In genomic region chr7:129055861-129056464, GRCh38 we compare ENCODE assay signal across 9 cellular contexts. TPM values are rescaled to one million over a fixed set of nuclear protein-coding genes. Genes with fewer than 3 reads are reported as not detected.
A peak's percentile ranks its signal among the peaks of the same experiment; 100 is the strongest.
DNase-seq lines count a peak whose midpoint lies in the region; ATAC-seq and TF ChIP-seq lines count a peak whose summit lies in the region.
"Had no signal": no experiment of that assay in that cellular context is flagged by ENCODE, and none has a peak within 500 bp of the region (broad histone marks: within the 10 kb centered on the region; RNA-seq: fewer than 3 reads in every experiment).

No MANE protein-coding gene starts in this region.

- CTCF ChIA-PET in activated CD8-positive, alpha-beta T cell treated with anti-CD3 and anti-CD28 coated beads, Interleukin-2, amount 10 ng/mL, durations not matched to agents 7 days and 5 days (lab: Charles Lee), result interaction anchor here (3.5 kb wide), 1 partner anchor 35 kb away, joined by 29 read pairs; no protein-coding TSS in a partner anchor

- ATAC-seq in heart right ventricle (no peak), lower lobe of right lung (no peak), thoracic aorta (ENCODE audit: insufficient number of reproducible peaks, low FRiP score, low read depth) (no peak), aorta (ENCODE audit: low FRiP score) (no peak)
- no peak for ATAC-seq in activated CD8-positive, alpha-beta T cell treated with anti-CD3 and anti-CD28 coated beads, Interleukin-2, amount 10 ng/mL, durations not matched to agents 7 days and 5 days

- H3K27me3 Mint-ChIP-seq in activated CD8-positive, alpha-beta T cell treated with anti-CD3 and anti-CD28 coated beads, Interleukin-2, amount 10 ng/mL, durations not matched to agents 7 days and 5 days (ENCODE audit: low read depth), result peaks cover 14% of the 10 kb centered on the region

- H3K4me1 ChIP-seq in left ventricle myocardium inferior, result peaks cover 44% of the 10 kb centered on the region
- H3K4me1 ChIP-seq in heart right ventricle, result peaks cover 0 to 34% (median 27%) of the 10 kb centered on the region in 9 donors
- peaks cover 25% of the 10 kb centered on the region for H3K4me1 ChIP-seq in lower lobe of right lung
- peaks cover 23 to 27% of the 10 kb centered on the region in 2 donors for H3K4me1 ChIP-seq in thoracic aorta (ENCODE audit: control insufficient read depth in 1 of 2, low read depth in 2 of 2)
- H3K4me1 ChIP-seq in aorta (ENCODE audit: control insufficient read depth in 1 of 2, insufficient read depth in 2 of 2, low read length in 2 of 2), result no peaks in the 10 kb centered on the region

- H3K27ac Mint-ChIP-seq in activated CD8-positive, alpha-beta T cell treated with anti-CD3 and anti-CD28 coated beads, Interleukin-2, amount 10 ng/mL, durations not matched to agents 7 days and 5 days, result peak overlapping the region; percentile 100

- H3K9me3 Mint-ChIP-seq in activated CD8-positive, alpha-beta T cell treated with anti-CD3 and anti-CD28 coated beads, Interleukin-2, amount 10 ng/mL, durations not matched to agents 7 days and 5 days (ENCODE audit: insufficient read depth), result no peaks in the 10 kb centered on the region

- DNase-seq in left ventricle myocardium inferior, result no peak
- DNase-seq in heart right ventricle, result no peak
- DNase-seq in activated CD8-positive, alpha-beta T cell treated with anti-CD3 and anti-CD28 coated beads, Interleukin-2, amount 10 ng/mL, durations not matched to agents 7 days and 5 days, result no peak
- no peak for DNase-seq in lower lobe of right lung
- no peak for DNase-seq in thoracic aorta (ENCODE audit: low spot score)
- DNase-seq in SIG-M5 treated with dmso at 0.1 percent for 504 hours (lab: John Stamatoyannopoulos, UW; ENCODE audit: unreplicated experiment), result no peak
- DNase-seq in aorta, result no peak
- DNase-seq in activated gamma-delta T cell (lab: John Stamatoyannopoulos, UW), result no peak
- DNase-seq: effector CD4-positive, alpha-beta T cell had no signal

- H3K9me3 ChIP-seq in left ventricle myocardium inferior (replicated peaks) (no peaks in the 10 kb centered on the region), heart right ventricle (no peaks in the 10 kb centered on the region), lower lobe of right lung (no peaks in the 10 kb centered on the region), thoracic aorta (no peaks in the 10 kb centered on the region), aorta (ENCODE audit: control insufficient read depth, low read length) (no peaks in the 10 kb centered on the region)

- H3K36me3 Mint-ChIP-seq in activated CD8-positive, alpha-beta T cell treated with anti-CD3 and anti-CD28 coated beads, Interleukin-2, amount 10 ng/mL, durations not matched to agents 7 days and 5 days (ENCODE audit: low read depth), result peaks cover 25% of the 10 kb centered on the region

- POLR2A ChIA-PET in activated CD8-positive, alpha-beta T cell treated with anti-CD3 and anti-CD28 coated beads, Interleukin-2, amount 10 ng/mL, durations not matched to agents 7 days and 5 days (lab: Charles Lee), result interaction anchor here (1.8 to 2.2 kb wide), 3 partner anchors 11 to 193 kb away, joined by 6 to 32 read pairs (median 8); partner anchors contain the start of gene ATP6V1F

- intact Hi-C loops in left ventricle myocardium inferior (cut with micrococcal nuclease), result no loop called here
- intact Hi-C loops in heart right ventricle (cut with DNase I), result no loop called here
- intact Hi-C loops in lower lobe of right lung (cut with DNase I), result no loop called here
- intact Hi-C loops in aorta (cut with DNase I), result no loop called here

- H3K27ac ChIP-seq in left ventricle myocardium inferior (replicated peaks) (peak overlapping the region; percentile 99), heart right ventricle (peak overlapping the region in 4 of 10 donors; percentile 96 to 99 (median 98)), lower lobe of right lung (no peak overlapping the region), thoracic aorta (no peak overlapping the region), aorta (ENCODE audit: low read depth in 1 of 2, low read length in 2 of 2) (no peak overlapping the region)

- peak overlapping the region; percentile 94 for H3K4me3 ChIP-seq in left ventricle myocardium inferior
- peak overlapping the region in 1 of 10 donors; percentile 88 for H3K4me3 ChIP-seq in heart right ventricle
- H3K4me3 ChIP-seq in lower lobe of right lung, result peak overlapping the region; percentile 83
- H3K4me3 ChIP-seq in thoracic aorta, result peak overlapping the region; percentile 87
- no peak overlapping the region for H3K4me3 ChIP-seq in aorta (ENCODE audit: low read length in 2 of 2)

- H3K36me3 ChIP-seq in left ventricle myocardium inferior (no peaks in the 10 kb centered on the region), heart right ventricle (peaks cover 0 to 9% (median 0%) of the 10 kb centered on the region in 9 donors), lower lobe of right lung (no peaks in the 10 kb centered on the region), thoracic aorta (no peaks in the 10 kb centered on the region), aorta (ENCODE audit: control insufficient read depth in 1 of 2, insufficient read depth in 2 of 2, low read length in 1 of 2) (no peaks in the 10 kb centered on the region)

- peaks cover 24% of the 10 kb centered on the region for H3K4me1 Mint-ChIP-seq in activated CD8-positive, alpha-beta T cell treated with anti-CD3 and anti-CD28 coated beads, Interleukin-2, amount 10 ng/mL, durations not matched to agents 7 days and 5 days (ENCODE audit: low read depth)

- H3K27me3 ChIP-seq in left ventricle myocardium inferior (ENCODE audit: low read depth) (peaks cover 8% of the 10 kb centered on the region), heart right ventricle (peaks cover 0 to 14% (median 4%) of the 10 kb centered on the region in 7 donors), lower lobe of right lung (ENCODE audit: low read depth) (peaks cover 6% of the 10 kb centered on the region), thoracic aorta (replicated peaks; ENCODE audit: insufficient read depth) (no peaks in the 10 kb centered on the region), aorta (ENCODE audit: control insufficient read depth in 1 of 2, insufficient read depth in 2 of 2, low read length in 1 of 2) (no peaks in the 10 kb centered on the region)

- TF ChIP-seq CTCF in left ventricle myocardium inferior (IDR thresholded peaks at IDR 0.05; ENCODE audit: borderline replicate concordance), result no peak
- no peak for TF ChIP-seq CTCF in heart right ventricle (IDR thresholded peaks at IDR 0.05)
- TF ChIP-seq CTCF in lower lobe of right lung (IDR thresholded peaks at IDR 0.05), result no peak
- TF ChIP-seq CTCF in thoracic aorta (IDR thresholded peaks at IDR 0.05), result no peak

- WGBS in heart right ventricle, 2 donors, result 66 to 79% methylated on average over 22 of the region's 22 CpGs
- WGBS in aorta, 2 donors, result 82 to 85% methylated on average over 22 of the region's 22 CpGs

- peak overlapping the region; percentile 96 for H3K4me3 Mint-ChIP-seq in activated CD8-positive, alpha-beta T cell treated with anti-CD3 and anti-CD28 coated beads, Interleukin-2, amount 10 ng/mL, durations not matched to agents 7 days and 5 days

RNA-seq across cellular contexts. Expression of gene TNPO3, which starts 1.1 kb away (rescaled TPM):
- total RNA-seq in left ventricle myocardium inferior (32.6 TPM), heart right ventricle (10 to 100 TPM; 26.3 to 37.7 (median 30.4) TPM), lower lobe of right lung (37.0 TPM), thoracic aorta (10 to 100 TPM; 28.6 to 29.5 TPM), aorta (10 to 100 TPM; 27.2 to 31.4 TPM)
- polyA plus RNA-seq in heart right ventricle (10 to 100 TPM in 1 of 2 donors, 1 to 10 TPM in 1; 8.0 to 17.5 TPM), aorta (10 to 100 TPM; 10.5 to 13.2 TPM)
- 10 to 100 TPM; 47.2 to 47.9 TPM for total RNA-seq in activated CD8-positive, alpha-beta T cell treated with anti-CD3 and anti-CD28 coated beads, Interleukin-2, amount 10 ng/mL, durations not matched to agents 7 days and 5 days

Comparison
In these comparisons a context has a peak if more than half of its experiments do, and no peak if none do; other contexts are left out.
1. H3K4me3 ChIP-seq: peak in left ventricle myocardium inferior (single experiment), lower lobe of right lung (single experiment) and thoracic aorta (single experiment); none in aorta (0 of 2).